In genomic region chr2:191041418-191042161, GRCh38 we compare ENCODE assay signal across 11 cellular contexts. TPM values are rescaled to one million over a fixed set of nuclear protein-coding genes. Genes with fewer than 3 reads are reported as not detected.
A peak's percentile ranks its signal among the peaks of the same experiment; 100 is the strongest.
DNase-seq lines count a peak whose midpoint lies in the region; TF ChIP-seq lines count a peak whose summit lies in the region.
"Had no signal": no experiment of that assay in that cellular context is flagged by ENCODE, and none has a peak within 500 bp of the region (broad histone marks: within the 10 kb centered on the region; RNA-seq: fewer than 3 reads in every experiment).

No MANE protein-coding gene starts in this region.

- in situ Hi-C loops in G401 (cut with HindIII; ENCODE audit: low sequenced_read_pairs) = no loop called here

- H3K27ac ChIP-seq in left ventricle myocardium inferior (replicated peaks) (no peak overlapping the region), dorsolateral prefrontal cortex (no peak overlapping the region)
- H3K27ac ChIP-seq: neural progenitor cell, SK-N-MC had no signal

- H3K4me3 ChIP-seq in NB4 (ENCODE audit: low read depth, low read length) (no peak overlapping the region), choroid plexus epithelial cell (ENCODE audit: low read depth, low read length) (no peak overlapping the region), left ventricle myocardium inferior (no peak overlapping the region), dorsolateral prefrontal cortex (no peak overlapping the region)
- H3K4me3 ChIP-seq: neural progenitor cell, SK-N-MC had no signal

- peaks cover 7% of the 10 kb centered on the region for H3K4me1 Mint-ChIP-seq in nephron progenitor cell

- peak overlapping the region; percentile 67 for H3K27ac Mint-ChIP-seq in nephron progenitor cell
- H3K27ac Mint-ChIP-seq: neural progenitor cell had no signal

- H3K36me3 ChIP-seq in left ventricle myocardium inferior = no peaks in the 10 kb centered on the region
- H3K36me3 ChIP-seq: neural progenitor cell had no signal

- peaks cover 7% of the 10 kb centered on the region for H3K9me3 ChIP-seq in left ventricle myocardium inferior (replicated peaks)

- peaks cover 5% of the 10 kb centered on the region for H3K27me3 ChIP-seq in left ventricle myocardium inferior (ENCODE audit: low read depth)
- no peaks in the 10 kb centered on the region for H3K27me3 ChIP-seq in dorsolateral prefrontal cortex
- H3K27me3 ChIP-seq: neural progenitor cell had no signal

- H3K9me3 Mint-ChIP-seq in nephron progenitor cell = peaks cover 24% of the 10 kb centered on the region

- H3K27me3 Mint-ChIP-seq in nephron progenitor cell (ENCODE audit: low read depth, poor library complexity) = peaks cover 4% of the 10 kb centered on the region

- intact Hi-C loops in left ventricle myocardium inferior (cut with micrococcal nuclease) (no loop called here), dorsolateral prefrontal cortex (cut with DNase I) (no loop called here)

- H3K4me3 Mint-ChIP-seq in nephron progenitor cell = no peak overlapping the region
- H3K4me3 Mint-ChIP-seq: neural progenitor cell had no signal

- TF ChIP-seq CTCF in NB4 (IDR thresholded peaks at IDR 0.05; ENCODE audit: low read depth, low read length) (no peak), choroid plexus epithelial cell (conservative IDR thresholded peaks at IDR 0.05; ENCODE audit: low read depth, low read length) (no peak), nephron progenitor cell (IDR thresholded peaks at IDR 0.05) (no peak), left ventricle myocardium inferior (IDR thresholded peaks at IDR 0.05; ENCODE audit: borderline replicate concordance) (no peak), dorsolateral prefrontal cortex (IDR thresholded peaks at IDR 0.05 in 54 of 56, conservative IDR thresholded peaks at IDR 0.05 in 2 of 56; ENCODE audit: low read depth in 1 of 56, partially characterized antibody in 56 of 56) (no peak)

- DNase-seq in EH (ENCODE audit: low read depth) = peak; percentile 53
- peak; percentile 48 for DNase-seq in NB4 (ENCODE audit: low read depth)
- peak; percentile 67 for DNase-seq in choroid plexus epithelial cell (ENCODE audit: low read depth)
- DNase-seq in nephron progenitor cell = no peak
- DNase-seq in left ventricle myocardium inferior = no peak
- no peak for DNase-seq in G401 (ENCODE audit: low spot score)
- no peak for DNase-seq in DMS114 treated with DMSO at 0.1 percent for 48 hours (lab: John Stamatoyannopoulos, UW; ENCODE audit: unreplicated experiment)
- DNase-seq in dorsolateral prefrontal cortex = no peak
- DNase-seq: MM.1S had no signal

- H3K36me3 Mint-ChIP-seq in nephron progenitor cell (ENCODE audit: low read depth) = peaks cover 7% of the 10 kb centered on the region
- H3K36me3 Mint-ChIP-seq: neural progenitor cell had no signal

- H3K4me1 ChIP-seq in left ventricle myocardium inferior = no peaks in the 10 kb centered on the region
- H3K4me1 ChIP-seq: neural progenitor cell had no signal

- no peak for TF ChIP-seq POLR2A in NB4 (IDR thresholded peaks at IDR 0.05; ENCODE audit: extremely low read depth, insufficient read length)

RNA-seq across cellular contexts. Expression of gene STAT1, which starts 27.6 kb away (rescaled TPM):
- total RNA-seq in left ventricle myocardium inferior (42.2 TPM), dorsolateral prefrontal cortex (100 to 1,000 TPM in 3 of 120 experiments, 10 to 100 TPM in 117; 23.0 to 286 (median 57.5) TPM)
- 37.8 and 39.3 TPM in 2 replicates for total RNA-seq in G401 (2014; rRNA removed; shearing (Covaris generic))

Comparison
In these comparisons a context has a peak if more than half of its experiments do, and no peak if none do; other contexts are left out.
1. DNase-seq: peak in EH (single experiment), NB4 (single experiment) and choroid plexus epithelial cell (single experiment); none in nephron progenitor cell (single experiment), left ventricle myocardium inferior (single experiment), G401 (single experiment), DMS114 treated with DMSO at 0.1 percent for 48 hours (single experiment) and dorsolateral prefrontal cortex (0 of 10).